ENCODE assay signal across 29 cellular contexts in genomic region chr6:8229913-8230312, GRCh38.
DNase-seq lines count a peak whose midpoint lies in the region; ATAC-seq, FAIRE-seq and TF ChIP-seq lines count a peak whose summit lies in the region.
"Had no signal": no experiment of that assay in that cellular context is flagged by ENCODE, and none has a peak within 500 bp of the region (broad histone marks: within the 10 kb centered on the region; RNA-seq: fewer than 3 reads in every experiment).

No MANE protein-coding gene starts in this region.

- peak; percentile 17 for FAIRE-seq in keratinocyte (lab: Jason Lieb, UNC)
- FAIRE-seq: colon, HTR-8/SVneo had no signal

- H3K4me2 ChIP-seq in mammary epithelial cell (ENCODE audit: insufficient read depth, low read depth, low read length) (peak overlapping the region; percentile 41), keratinocyte (ENCODE audit: control insufficient read depth, extremely low read depth, insufficient read depth, low read depth, low read length) (no peak overlapping the region), MM.1S (ENCODE audit: low read depth, low read length) (no peak overlapping the region)
- H3K4me2 ChIP-seq: KMS-11 had no signal

- ATAC-seq in HG03442 (IDR thresholded peaks at IDR 0.05; ENCODE audit: unreplicated experiment), result no peak
- ATAC-seq: body of pancreas; effector memory CD8-positive, alpha-beta T cell; gastroesophageal sphincter; left ventricle myocardium superior; stimulated activated effector memory CD8-positive, alpha-beta T cell treated with anti-CD3 and anti-CD28 coated beads, Interleukin-12 subunit alpha, Interleukin-12 subunit beta, amount 100 ng/mL, for 72 hours had no signal

- no peak overlapping the region for H3K9ac ChIP-seq in mammary epithelial cell (ENCODE audit: insufficient read depth, low read length)
- no peak overlapping the region for H3K9ac ChIP-seq in keratinocyte (ENCODE audit: control insufficient read depth, extremely low read depth, insufficient read depth, low read length)
- no peak overlapping the region for H3K9ac ChIP-seq in MM.1S (ENCODE audit: low read length)
- H3K9ac ChIP-seq: KMS-11 had no signal

- DNase-seq in mammary epithelial cell (peak; percentile 31), keratinocyte (ENCODE audit: low read depth, low spot score) (no peak), renal cortical epithelial cell (ENCODE audit: low read depth) (peak; percentile 43), NCI-H2227 (lab: John Stamatoyannopoulos, UW; ENCODE audit: unreplicated experiment) (no peak), MM.1S (no peak)
- DNase-seq: activated CD4-positive, alpha-beta T cell treated with anti-CD3 and anti-CD28 coated beads, Interleukin-2, amount 50 U/mL, for 48 hours; activated effector memory CD4-positive, alpha-beta T cell treated with anti-CD3 and anti-CD28 coated beads, Interleukin-2, amount 50 U/mL, for 16 hours; body of pancreas; CD4-positive, alpha-beta T cell; effector memory CD8-positive, alpha-beta T cell; esophagus squamous epithelium; GF-D8; HCEC 1CT; left ventricle myocardium superior; NCI-H1048; NCI-H2081; NCI-H510A treated with DMSO at 0.1 percent for 48 hours; stimulated activated CD4-positive, alpha-beta T cell treated with anti-CD3 and anti-CD28 coated beads, Interleukin-2, amount 100 ng/mL, for 24 hours had no signal

- H3K27ac ChIP-seq in HEK293 (ENCODE audit: extremely low read depth, low read depth, low read length) (no peak overlapping the region), mammary epithelial cell (ENCODE audit: insufficient read depth, low read depth, low read length) (no peak overlapping the region), keratinocyte (ENCODE audit: control insufficient read depth, insufficient read depth, low read length) (no peak overlapping the region), MM.1S (ENCODE audit: low read length) (no peak overlapping the region)
- H3K27ac ChIP-seq: body of pancreas, esophagus squamous epithelium, gastroesophageal sphincter, KMS-11, neutrophil, skin epidermis, suprapubic skin, vagina had no signal

- intact Hi-C loops in mammary epithelial cell (cut with micrococcal nuclease), result no loop called here

- dilution Hi-C loops in mammary epithelial cell (cut with HindIII; ENCODE audit: low sequenced_read_pairs) (no loop called here), keratinocyte (cut with MboI; ENCODE audit: extremely low pct_ligation_motif_present, low sequenced_read_pairs) (no loop called here)

- CTCF ChIA-PET in HEK293 (lab: Yijun Ruan, JAX), result interaction anchor here (2.4 to 4.1 kb wide), 2 partner anchors 11 to 98 kb away, joined by 15 to 39 read pairs; no protein-coding TSS in a partner anchor
- CTCF ChIA-PET in mammary epithelial cell (lab: Charles Lee; ENCODE audit: low non-redundant PET), result interaction anchor here (0.6 kb wide), 1 partner anchor 121 kb away, joined by 4 read pairs; no protein-coding TSS in a partner anchor

- no peak for TF ChIP-seq CTCF in HEK293 (tag by site-specific recombination; IDR thresholded peaks at IDR 0.05)
- no peak for TF ChIP-seq CTCF in mammary epithelial cell (conservative IDR thresholded peaks at IDR 0.05 in 1 of 2, IDR thresholded peaks at IDR 0.05 in 1 of 2; ENCODE audit: extremely low read depth in 1 of 2, insufficient read depth in 1 of 2, low read depth in 1 of 2, low read length in 2 of 2)
- no peak for TF ChIP-seq CTCF in keratinocyte (optimal IDR thresholded peaks at IDR 0.05 in 1 of 3, IDR thresholded peaks at IDR 0.05 in 1 of 3, conservative IDR thresholded peaks at IDR 0.05 in 1 of 3; ENCODE audit: extremely low read depth in 1 of 3, insufficient read depth in 2 of 3, low read length in 3 of 3)
- TF ChIP-seq CTCF in MM.1S (IDR thresholded peaks at IDR 0.05; ENCODE audit: low read length), result no peak

- H4K20me1 ChIP-seq in mammary epithelial cell (ENCODE audit: insufficient read depth, low read length) (no peaks in the 10 kb centered on the region), keratinocyte (ENCODE audit: control insufficient read depth, extremely low read depth, insufficient read depth, low read length) (no peaks in the 10 kb centered on the region), MM.1S (ENCODE audit: insufficient read depth, low read length) (no peaks in the 10 kb centered on the region)

- in situ Hi-C loops in mammary epithelial cell (cut with MboI; ENCODE audit: low sequenced_read_pairs in 2 of 2), result no loop called here

- H3K4me3 ChIP-seq in HEK293 (ENCODE audit: low read depth, low read length), result no peak overlapping the region
- H3K4me3 ChIP-seq in mammary epithelial cell (replicated peaks in 1 of 3; ENCODE audit: insufficient read depth in 1 of 3, low read depth in 2 of 3, low read length in 3 of 3), result no peak overlapping the region
- no peak overlapping the region for H3K4me3 ChIP-seq in keratinocyte (ENCODE audit: control insufficient read depth in 2 of 3, extremely low read depth in 1 of 3, insufficient read depth in 2 of 3, low read depth in 1 of 3, low read length in 3 of 3)
- H3K4me3 ChIP-seq in MM.1S (ENCODE audit: low read length), result no peak overlapping the region
- H3K4me3 ChIP-seq: body of pancreas, esophagus squamous epithelium, gastroesophageal sphincter, skin epidermis, suprapubic skin, vagina had no signal

- no peaks in the 10 kb centered on the region for H3K9me2 ChIP-seq in MM.1S (replicated peaks; ENCODE audit: insufficient read depth, low read length)

- no peaks in the 10 kb centered on the region for H3K9me1 ChIP-seq in keratinocyte (ENCODE audit: control insufficient read depth, extremely low read depth, insufficient read depth, low read length)

- peak overlapping the region; percentile 36 for H2AFZ ChIP-seq in mammary epithelial cell (ENCODE audit: low read depth, low read length)
- no peak overlapping the region for H2AFZ ChIP-seq in keratinocyte (ENCODE audit: control insufficient read depth, low read length)
- H2AFZ ChIP-seq in MM.1S (ENCODE audit: low read length), result no peak overlapping the region

- H3K27me3 ChIP-seq in mammary epithelial cell (ENCODE audit: insufficient read depth, low read length), result no peaks in the 10 kb centered on the region
- no peaks in the 10 kb centered on the region for H3K27me3 ChIP-seq in keratinocyte (ENCODE audit: control insufficient read depth, extremely low read depth, insufficient read depth, low read length)
- H3K27me3 ChIP-seq in MM.1S (replicated peaks; ENCODE audit: insufficient read depth, low read length), result no peaks in the 10 kb centered on the region
- H3K27me3 ChIP-seq: vagina had no signal

- no peaks in the 10 kb centered on the region for H3K36me3 ChIP-seq in HEK293 (ENCODE audit: control insufficient read depth in 2 of 2, insufficient read depth in 1 of 2, low read length in 2 of 2)
- no peaks in the 10 kb centered on the region for H3K36me3 ChIP-seq in mammary epithelial cell (ENCODE audit: insufficient read depth, low read length)
- no peaks in the 10 kb centered on the region for H3K36me3 ChIP-seq in keratinocyte (ENCODE audit: control insufficient read depth in 2 of 2, extremely low read depth in 1 of 2, insufficient read depth in 2 of 2, low read length in 2 of 2)
- H3K36me3 ChIP-seq in MM.1S (replicated peaks; ENCODE audit: insufficient read depth, low read length), result no peaks in the 10 kb centered on the region
- H3K36me3 ChIP-seq: esophagus squamous epithelium, gastroesophageal sphincter, neutrophil, suprapubic skin, vagina had no signal

- POLR2A ChIA-PET in HEK293 (lab: Yijun Ruan, JAX), result interaction anchor here (1.0 kb wide), 1 partner anchor 127 kb away, joined by 3 read pairs; the partner anchor contains the start of gene EEF1E1

- H3K4me1 ChIP-seq in HEK293 (ENCODE audit: control insufficient read depth, insufficient read depth, low read length), result no peaks in the 10 kb centered on the region
- H3K4me1 ChIP-seq in mammary epithelial cell (ENCODE audit: insufficient read depth, low read length), result peaks cover 11% of the 10 kb centered on the region
- no peaks in the 10 kb centered on the region for H3K4me1 ChIP-seq in keratinocyte (ENCODE audit: control insufficient read depth, extremely low read depth, insufficient read depth, low read length)
- no peaks in the 10 kb centered on the region for H3K4me1 ChIP-seq in MM.1S (ENCODE audit: low read length)
- H3K4me1 ChIP-seq: body of pancreas, gastroesophageal sphincter, suprapubic skin, vagina had no signal

- no TSS peak for BruUV-seq in mammary epithelial cell (replicated peaks; lab: Mats Ljungman, UMichigan)

- WGBS in mammary epithelial cell (ENCODE audit: low coverage, missing lambda C conversion rate), result 10% methylated on average over 4 of the region's 4 CpGs

- H3K9me3 ChIP-seq in HEK293 (ENCODE audit: control insufficient read depth, insufficient read depth, low read depth, low read length) (no peaks in the 10 kb centered on the region), mammary epithelial cell (replicated peaks; ENCODE audit: insufficient read depth, low read length) (no peaks in the 10 kb centered on the region), keratinocyte (ENCODE audit: control insufficient read depth, low read depth, low read length) (no peaks in the 10 kb centered on the region), MM.1S (replicated peaks; ENCODE audit: insufficient read depth, low read length) (no peaks in the 10 kb centered on the region)
- H3K9me3 ChIP-seq: body of pancreas, esophagus squamous epithelium, gastroesophageal sphincter, neutrophil, suprapubic skin, vagina had no signal

- H3F3A ChIP-seq in MM.1S (ENCODE audit: insufficient read depth, low read length), result no peaks in the 10 kb centered on the region

- H3K79me2 ChIP-seq in mammary epithelial cell (ENCODE audit: insufficient read depth, low read length) (no peaks in the 10 kb centered on the region), keratinocyte (ENCODE audit: control insufficient read depth, insufficient read depth, low read length) (no peaks in the 10 kb centered on the region), MM.1S (ENCODE audit: low read length) (no peaks in the 10 kb centered on the region)

TF ChIP-seq in HEK293, 187 proteins besides CTCF, POLR2A, EP300 and RAD21:
- no peak for TF ChIP-seq ZBTB1 (tag by site-specific recombination; IDR thresholded peaks at IDR 0.05)
- TF ChIP-seq MEIS1 (CRISPR knock-in tag; IDR thresholded peaks at IDR 0.05; ENCODE audit: borderline replicate concordance), result peak; percentile 88
- no peak for TF ChIP-seq REPIN1 (tag by site-specific recombination; IDR thresholded peaks at IDR 0.05; ENCODE audit: low read depth)
- TF ChIP-seq ZNF704 (tag by site-specific recombination; IDR thresholded peaks at IDR 0.05), result no peak
TF ChIP-seq in HEK293: peak in this region for 1.

Comparison
In these comparisons a context has a peak if more than half of its experiments do, and no peak if none do; other contexts are left out.
1. DNase-seq: peak in mammary epithelial cell (single experiment) and renal cortical epithelial cell (single experiment); none in keratinocyte (single experiment), NCI-H2227 (single experiment) and MM.1S (single experiment).